Comparison of ENCODE assay signal across 1 cellular context in genomic region chr20:48126227-48126740, GRCh38.
TF ChIP-seq lines count a peak whose summit lies in the region.

No MANE protein-coding gene starts in this region.

TF ChIP-seq in HepG2, 621 proteins besides CTCF, POLR2A, EP300 and RAD21 (continued from another document and continues in another):
- TF ChIP-seq, protein P1, sequence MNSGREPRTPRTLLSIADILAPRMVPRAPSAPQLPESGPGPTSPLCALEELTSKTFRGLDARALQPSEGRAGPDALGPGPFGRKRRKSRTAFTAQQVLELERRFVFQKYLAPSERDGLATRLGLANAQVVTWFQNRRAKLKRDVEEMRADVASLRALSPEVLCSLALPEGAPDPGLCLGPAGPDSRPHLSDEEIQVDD (CRISPR knock-in tag; IDR thresholded peaks at IDR 0.05; ENCODE audit: borderline replicate concordance) = peak; percentile 77; the same call in 1 of the 2 replicates
- no peak for TF ChIP-seq ZFP36 (IDR thresholded peaks at IDR 0.05; ENCODE audit: borderline replicate concordance, low read depth, low read length, partially characterized antibody)
- no peak for TF ChIP-seq RBM39 (IDR thresholded peaks at IDR 0.05; ENCODE audit: low read depth, low read length, poor library complexity, severe bottlenecking)
- 0 out of 2 replicates have a peak, but pooled peaks have one; percentile 41 for TF ChIP-seq HES4 (CRISPR knock-in tag; IDR thresholded peaks at IDR 0.05; ENCODE audit: borderline replicate concordance)
- 0 out of 2 replicates have a peak, but pooled peaks have one; percentile 21 for TF ChIP-seq ZNF770 (CRISPR knock-in tag; IDR thresholded peaks at IDR 0.05)
- TF ChIP-seq AKAP8 (CRISPR knock-in tag; IDR thresholded peaks at IDR 0.05) = 0 out of 2 replicates have a peak, but pooled peaks have one; percentile 50
- TF ChIP-seq GATAD2A (CRISPR knock-in tag; IDR thresholded peaks at IDR 0.05) = peak; percentile 91
- no peak for TF ChIP-seq SNRNP70 (IDR thresholded peaks at IDR 0.05; ENCODE audit: low read depth, low read length)
- TF ChIP-seq, protein P2, sequence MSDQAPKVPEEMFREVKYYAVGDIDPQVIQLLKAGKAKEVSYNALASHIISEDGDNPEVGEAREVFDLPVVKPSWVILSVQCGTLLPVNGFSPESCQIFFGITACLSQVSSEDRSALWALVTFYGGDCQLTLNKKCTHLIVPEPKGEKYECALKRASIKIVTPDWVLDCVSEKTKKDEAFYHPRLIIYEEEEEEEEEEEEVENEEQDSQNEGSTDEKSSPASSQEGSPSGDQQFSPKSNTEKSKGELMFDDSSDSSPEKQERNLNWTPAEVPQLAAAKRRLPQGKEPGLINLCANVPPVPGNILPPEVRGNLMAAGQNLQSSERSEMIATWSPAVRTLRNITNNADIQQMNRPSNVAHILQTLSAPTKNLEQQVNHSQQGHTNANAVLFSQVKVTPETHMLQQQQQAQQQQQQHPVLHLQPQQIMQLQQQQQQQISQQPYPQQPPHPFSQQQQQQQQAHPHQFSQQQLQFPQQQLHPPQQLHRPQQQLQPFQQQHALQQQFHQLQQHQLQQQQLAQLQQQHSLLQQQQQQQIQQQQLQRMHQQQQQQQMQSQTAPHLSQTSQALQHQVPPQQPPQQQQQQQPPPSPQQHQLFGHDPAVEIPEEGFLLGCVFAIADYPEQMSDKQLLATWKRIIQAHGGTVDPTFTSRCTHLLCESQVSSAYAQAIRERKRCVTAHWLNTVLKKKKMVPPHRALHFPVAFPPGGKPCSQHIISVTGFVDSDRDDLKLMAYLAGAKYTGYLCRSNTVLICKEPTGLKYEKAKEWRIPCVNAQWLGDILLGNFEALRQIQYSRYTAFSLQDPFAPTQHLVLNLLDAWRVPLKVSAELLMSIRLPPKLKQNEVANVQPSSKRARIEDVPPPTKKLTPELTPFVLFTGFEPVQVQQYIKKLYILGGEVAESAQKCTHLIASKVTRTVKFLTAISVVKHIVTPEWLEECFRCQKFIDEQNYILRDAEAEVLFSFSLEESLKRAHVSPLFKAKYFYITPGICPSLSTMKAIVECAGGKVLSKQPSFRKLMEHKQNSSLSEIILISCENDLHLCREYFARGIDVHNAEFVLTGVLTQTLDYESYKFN (CRISPR knock-in tag; conservative IDR thresholded peaks at IDR 0.05) = peak; percentile 87
- no peak for TF ChIP-seq ZFX (CRISPR knock-in tag; IDR thresholded peaks at IDR 0.05; ENCODE audit: low read depth)
- no peak for TF ChIP-seq SSRP1 (CRISPR knock-in tag; IDR thresholded peaks at IDR 0.05)
- TF ChIP-seq ZNF720 (CRISPR knock-in tag; IDR thresholded peaks at IDR 0.05) = no peak
- TF ChIP-seq ZNF784 (CRISPR knock-in tag; IDR thresholded peaks at IDR 0.05; ENCODE audit: borderline replicate concordance) = no peak
- no peak for TF ChIP-seq SNAI1 (CRISPR knock-in tag; IDR thresholded peaks at IDR 0.05; ENCODE audit: borderline replicate concordance)
- TF ChIP-seq ZNF746 (CRISPR knock-in tag; IDR thresholded peaks at IDR 0.05) = no peak
- TF ChIP-seq, protein P3, sequence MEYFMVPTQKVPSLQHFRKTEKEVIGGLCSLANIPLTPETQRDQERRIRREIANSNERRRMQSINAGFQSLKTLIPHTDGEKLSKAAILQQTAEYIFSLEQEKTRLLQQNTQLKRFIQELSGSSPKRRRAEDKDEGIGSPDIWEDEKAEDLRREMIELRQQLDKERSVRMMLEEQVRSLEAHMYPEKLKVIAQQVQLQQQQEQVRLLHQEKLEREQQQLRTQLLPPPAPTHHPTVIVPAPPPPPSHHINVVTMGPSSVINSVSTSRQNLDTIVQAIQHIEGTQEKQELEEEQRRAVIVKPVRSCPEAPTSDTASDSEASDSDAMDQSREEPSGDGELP (IDR thresholded peaks at IDR 0.05; ENCODE audit: borderline replicate concordance, low read depth) = peak; percentile 30; the same call in 1 of the 2 replicates
- no peak for TF ChIP-seq ETV6 (CRISPR knock-in tag; conservative IDR thresholded peaks at IDR 0.05)
- no peak for TF ChIP-seq NFKB2 (CRISPR knock-in tag; IDR thresholded peaks at IDR 0.05; ENCODE audit: borderline replicate concordance)
- TF ChIP-seq SYNCRIP (IDR thresholded peaks at IDR 0.05; ENCODE audit: insufficient read depth, low read depth, low read length) = no peak
- TF ChIP-seq, protein P4, sequence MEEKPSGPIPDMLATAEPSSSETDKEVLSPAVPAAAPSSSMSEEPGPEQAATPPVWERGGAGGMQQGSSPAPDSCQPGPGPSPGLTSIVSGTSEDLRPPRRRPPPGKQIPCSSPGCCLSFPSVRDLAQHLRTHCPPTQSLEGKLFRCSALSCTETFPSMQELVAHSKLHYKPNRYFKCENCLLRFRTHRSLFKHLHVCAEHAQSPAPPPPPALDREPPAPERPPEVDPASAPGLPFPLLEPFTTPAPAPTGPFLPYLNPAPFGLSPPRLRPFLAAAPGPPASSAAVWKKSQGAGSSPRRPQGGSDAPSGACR (CRISPR knock-in tag; IDR thresholded peaks at IDR 0.05) = no peak
- TF ChIP-seq FOSL2 (CRISPR knock-in tag; IDR thresholded peaks at IDR 0.05) = peak; percentile 72
- no peak for TF ChIP-seq SIX1 (CRISPR knock-in tag; IDR thresholded peaks at IDR 0.05; ENCODE audit: borderline replicate concordance)
- no peak for TF ChIP-seq XRCC5 (optimal IDR thresholded peaks at IDR 0.05; ENCODE audit: low read length)
- no peak for TF ChIP-seq ZNF441 (CRISPR knock-in tag; IDR thresholded peaks at IDR 0.05; ENCODE audit: borderline replicate concordance)
- TF ChIP-seq CREB3 (CRISPR knock-in tag; IDR thresholded peaks at IDR 0.05) = no peak
- TF ChIP-seq ZNF234 (CRISPR knock-in tag; conservative IDR thresholded peaks at IDR 0.05) = no peak
- TF ChIP-seq HNF1A (IDR thresholded peaks at IDR 0.05; ENCODE audit: low read depth) = no peak
- peak; percentile 34; the same call in 1 of the 2 replicates for TF ChIP-seq HNF1A (CRISPR knock-in tag; IDR thresholded peaks at IDR 0.05; ENCODE audit: borderline replicate concordance)
- no peak for TF ChIP-seq ZNF354B (CRISPR knock-in tag; IDR thresholded peaks at IDR 0.05)
- no peak for TF ChIP-seq RBAK (CRISPR knock-in tag; IDR thresholded peaks at IDR 0.05)
- no peak for TF ChIP-seq TCF12 (IDR thresholded peaks at IDR 0.05)
- no peak for TF ChIP-seq TCF12 (CRISPR knock-in tag; IDR thresholded peaks at IDR 0.05)
- no peak for TF ChIP-seq ZNF530 (CRISPR knock-in tag; IDR thresholded peaks at IDR 0.05; ENCODE audit: low read depth)
- TF ChIP-seq CBX2 (IDR thresholded peaks at IDR 0.05; ENCODE audit: low read depth, low read length) = no peak
- TF ChIP-seq CBX2 (CRISPR knock-in tag; IDR thresholded peaks at IDR 0.05; ENCODE audit: low read depth) = no peak
- TF ChIP-seq ZNF33A (CRISPR knock-in tag; IDR thresholded peaks at IDR 0.05; ENCODE audit: borderline replicate concordance) = no peak; the same call in 1 of the 2 replicates
- no peak for TF ChIP-seq GPBP1L1 (CRISPR knock-in tag; IDR thresholded peaks at IDR 0.05)
- no peak for TF ChIP-seq POLR2G (IDR thresholded peaks at IDR 0.05; ENCODE audit: low read depth, low read length)
- no peak for TF ChIP-seq SIN3B (IDR thresholded peaks at IDR 0.05; ENCODE audit: low read length)
- TF ChIP-seq SRSF1 (optimal IDR thresholded peaks at IDR 0.05; ENCODE audit: low read depth, low read length) = no peak
- no peak for TF ChIP-seq SRY (CRISPR knock-in tag; IDR thresholded peaks at IDR 0.05)
- TF ChIP-seq NRL (CRISPR knock-in tag; IDR thresholded peaks at IDR 0.05; ENCODE audit: borderline replicate concordance) = no peak
- TF ChIP-seq, protein P5, sequence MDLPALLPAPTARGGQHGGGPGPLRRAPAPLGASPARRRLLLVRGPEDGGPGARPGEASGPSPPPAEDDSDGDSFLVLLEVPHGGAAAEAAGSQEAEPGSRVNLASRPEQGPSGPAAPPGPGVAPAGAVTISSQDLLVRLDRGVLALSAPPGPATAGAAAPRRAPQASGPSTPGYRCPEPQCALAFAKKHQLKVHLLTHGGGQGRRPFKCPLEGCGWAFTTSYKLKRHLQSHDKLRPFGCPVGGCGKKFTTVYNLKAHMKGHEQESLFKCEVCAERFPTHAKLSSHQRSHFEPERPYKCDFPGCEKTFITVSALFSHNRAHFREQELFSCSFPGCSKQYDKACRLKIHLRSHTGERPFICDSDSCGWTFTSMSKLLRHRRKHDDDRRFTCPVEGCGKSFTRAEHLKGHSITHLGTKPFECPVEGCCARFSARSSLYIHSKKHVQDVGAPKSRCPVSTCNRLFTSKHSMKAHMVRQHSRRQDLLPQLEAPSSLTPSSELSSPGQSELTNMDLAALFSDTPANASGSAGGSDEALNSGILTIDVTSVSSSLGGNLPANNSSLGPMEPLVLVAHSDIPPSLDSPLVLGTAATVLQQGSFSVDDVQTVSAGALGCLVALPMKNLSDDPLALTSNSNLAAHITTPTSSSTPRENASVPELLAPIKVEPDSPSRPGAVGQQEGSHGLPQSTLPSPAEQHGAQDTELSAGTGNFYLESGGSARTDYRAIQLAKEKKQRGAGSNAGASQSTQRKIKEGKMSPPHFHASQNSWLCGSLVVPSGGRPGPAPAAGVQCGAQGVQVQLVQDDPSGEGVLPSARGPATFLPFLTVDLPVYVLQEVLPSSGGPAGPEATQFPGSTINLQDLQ (CRISPR knock-in tag; IDR thresholded peaks at IDR 0.05) = no peak
- TF ChIP-seq, protein P6, sequence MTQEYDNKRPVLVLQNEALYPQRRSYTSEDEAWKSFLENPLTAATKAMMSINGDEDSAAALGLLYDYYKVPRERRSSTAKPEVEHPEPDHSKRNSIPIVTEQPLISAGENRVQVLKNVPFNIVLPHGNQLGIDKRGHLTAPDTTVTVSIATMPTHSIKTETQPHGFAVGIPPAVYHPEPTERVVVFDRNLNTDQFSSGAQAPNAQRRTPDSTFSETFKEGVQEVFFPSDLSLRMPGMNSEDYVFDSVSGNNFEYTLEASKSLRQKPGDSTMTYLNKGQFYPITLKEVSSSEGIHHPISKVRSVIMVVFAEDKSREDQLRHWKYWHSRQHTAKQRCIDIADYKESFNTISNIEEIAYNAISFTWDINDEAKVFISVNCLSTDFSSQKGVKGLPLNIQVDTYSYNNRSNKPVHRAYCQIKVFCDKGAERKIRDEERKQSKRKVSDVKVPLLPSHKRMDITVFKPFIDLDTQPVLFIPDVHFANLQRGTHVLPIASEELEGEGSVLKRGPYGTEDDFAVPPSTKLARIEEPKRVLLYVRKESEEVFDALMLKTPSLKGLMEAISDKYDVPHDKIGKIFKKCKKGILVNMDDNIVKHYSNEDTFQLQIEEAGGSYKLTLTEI (CRISPR knock-in tag; conservative IDR thresholded peaks at IDR 0.05) = no peak
- TF ChIP-seq KLF15 (CRISPR knock-in tag; IDR thresholded peaks at IDR 0.05; ENCODE audit: borderline replicate concordance) = no peak
